ENCODE assay signal across 2 cellular contexts in the genomic region with DNA sequence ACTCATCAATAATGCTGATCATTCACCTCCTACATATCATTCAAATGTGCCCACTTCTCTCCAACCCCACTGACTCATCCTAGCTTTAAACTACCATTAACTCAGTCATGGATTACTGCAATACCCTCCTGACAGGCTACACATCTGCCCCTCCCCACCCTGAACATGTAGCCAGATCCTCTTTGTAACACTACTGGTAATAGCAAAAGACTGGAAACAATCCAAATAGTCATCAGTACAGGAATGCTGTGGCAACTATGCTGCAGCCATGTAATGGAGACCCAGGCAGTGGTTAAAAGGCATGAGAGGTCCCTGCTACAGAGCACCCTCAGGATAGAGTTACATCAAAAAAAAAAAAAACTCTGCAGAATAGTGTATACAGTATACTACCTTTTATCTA.
TF ChIP-seq lines count a peak whose summit lies in the region.

No MANE protein-coding gene starts in this region.

TF ChIP-seq in SK-N-SH treated with all-trans-retinoic acid at 6 μM for 48 hours, 23 proteins besides CTCF, POLR2A, EP300 and RAD21 (continued from another document):
- no peak for TF ChIP-seq ZC3H10 (CRISPR knock-in tag; IDR thresholded peaks at IDR 0.05)
- no peak for TF ChIP-seq ZNF8 (CRISPR knock-in tag; IDR thresholded peaks at IDR 0.05)

TF ChIP-seq in SK-N-SH, 30 proteins besides CTCF, POLR2A, EP300 and RAD21 (continued from another document):
- TF ChIP-seq, protein P1, sequence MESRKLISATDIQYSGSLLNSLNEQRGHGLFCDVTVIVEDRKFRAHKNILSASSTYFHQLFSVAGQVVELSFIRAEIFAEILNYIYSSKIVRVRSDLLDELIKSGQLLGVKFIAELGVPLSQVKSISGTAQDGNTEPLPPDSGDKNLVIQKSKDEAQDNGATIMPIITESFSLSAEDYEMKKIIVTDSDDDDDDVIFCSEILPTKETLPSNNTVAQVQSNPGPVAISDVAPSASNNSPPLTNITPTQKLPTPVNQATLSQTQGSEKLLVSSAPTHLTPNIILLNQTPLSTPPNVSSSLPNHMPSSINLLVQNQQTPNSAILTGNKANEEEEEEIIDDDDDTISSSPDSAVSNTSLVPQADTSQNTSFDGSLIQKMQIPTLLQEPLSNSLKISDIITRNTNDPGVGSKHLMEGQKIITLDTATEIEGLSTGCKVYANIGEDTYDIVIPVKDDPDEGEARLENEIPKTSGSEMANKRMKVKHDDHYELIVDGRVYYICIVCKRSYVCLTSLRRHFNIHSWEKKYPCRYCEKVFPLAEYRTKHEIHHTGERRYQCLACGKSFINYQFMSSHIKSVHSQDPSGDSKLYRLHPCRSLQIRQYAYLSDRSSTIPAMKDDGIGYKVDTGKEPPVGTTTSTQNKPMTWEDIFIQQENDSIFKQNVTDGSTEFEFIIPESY (IDR thresholded peaks at IDR 0.05; ENCODE audit: borderline replicate concordance, low read depth): no peak
- TF ChIP-seq MXI1 (IDR thresholded peaks at IDR 0.05; ENCODE audit: low read depth, low read length) (no peak), ELF1 (IDR thresholded peaks at IDR 0.05) (no peak), RCOR1 (IDR thresholded peaks at IDR 0.05; ENCODE audit: low read length) (no peak), JUND (IDR thresholded peaks at IDR 0.05) (no peak)
- TF ChIP-seq, protein P2, sequence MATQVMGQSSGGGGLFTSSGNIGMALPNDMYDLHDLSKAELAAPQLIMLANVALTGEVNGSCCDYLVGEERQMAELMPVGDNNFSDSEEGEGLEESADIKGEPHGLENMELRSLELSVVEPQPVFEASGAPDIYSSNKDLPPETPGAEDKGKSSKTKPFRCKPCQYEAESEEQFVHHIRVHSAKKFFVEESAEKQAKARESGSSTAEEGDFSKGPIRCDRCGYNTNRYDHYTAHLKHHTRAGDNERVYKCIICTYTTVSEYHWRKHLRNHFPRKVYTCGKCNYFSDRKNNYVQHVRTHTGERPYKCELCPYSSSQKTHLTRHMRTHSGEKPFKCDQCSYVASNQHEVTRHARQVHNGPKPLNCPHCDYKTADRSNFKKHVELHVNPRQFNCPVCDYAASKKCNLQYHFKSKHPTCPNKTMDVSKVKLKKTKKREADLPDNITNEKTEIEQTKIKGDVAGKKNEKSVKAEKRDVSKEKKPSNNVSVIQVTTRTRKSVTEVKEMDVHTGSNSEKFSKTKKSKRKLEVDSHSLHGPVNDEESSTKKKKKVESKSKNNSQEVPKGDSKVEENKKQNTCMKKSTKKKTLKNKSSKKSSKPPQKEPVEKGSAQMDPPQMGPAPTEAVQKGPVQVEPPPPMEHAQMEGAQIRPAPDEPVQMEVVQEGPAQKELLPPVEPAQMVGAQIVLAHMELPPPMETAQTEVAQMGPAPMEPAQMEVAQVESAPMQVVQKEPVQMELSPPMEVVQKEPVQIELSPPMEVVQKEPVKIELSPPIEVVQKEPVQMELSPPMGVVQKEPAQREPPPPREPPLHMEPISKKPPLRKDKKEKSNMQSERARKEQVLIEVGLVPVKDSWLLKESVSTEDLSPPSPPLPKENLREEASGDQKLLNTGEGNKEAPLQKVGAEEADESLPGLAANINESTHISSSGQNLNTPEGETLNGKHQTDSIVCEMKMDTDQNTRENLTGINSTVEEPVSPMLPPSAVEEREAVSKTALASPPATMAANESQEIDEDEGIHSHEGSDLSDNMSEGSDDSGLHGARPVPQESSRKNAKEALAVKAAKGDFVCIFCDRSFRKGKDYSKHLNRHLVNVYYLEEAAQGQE (IDR thresholded peaks at IDR 0.05; ENCODE audit: low read depth, low read length): no peak
